Comparison of ENCODE assay signal across 13 cellular contexts in the genomic region with DNA sequence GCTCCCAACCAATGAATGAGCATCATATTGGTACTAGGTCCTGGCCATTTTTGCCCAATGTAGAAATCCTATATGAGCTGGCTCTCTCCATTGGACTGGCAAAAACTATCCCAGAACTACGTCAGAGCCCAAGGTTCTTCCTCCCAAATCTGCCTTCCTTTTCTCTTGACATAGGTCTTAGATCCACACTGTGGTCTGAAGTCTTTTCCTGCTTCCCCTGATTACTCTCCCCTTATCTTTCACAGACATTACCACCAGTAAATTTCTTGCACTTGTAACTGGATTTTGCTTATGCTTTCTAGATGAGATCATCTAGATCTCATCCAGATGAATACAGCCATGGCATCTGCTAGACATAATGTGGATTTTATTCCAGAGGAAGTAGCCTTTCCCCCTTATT.
"Had no signal": no experiment of that assay in that cellular context is flagged by ENCODE, and none has a peak within 500 bp of the region (broad histone marks: within the 10 kb centered on the region; RNA-seq: fewer than 3 reads in every experiment).

No MANE protein-coding gene starts in this region.

- H3K4me3 ChIP-seq: dorsolateral prefrontal cortex, hepatocyte had no signal

- H3K9me3 Mint-ChIP-seq: activated T-helper 17 cell treated with anti-CD3 and anti-CD28 coated beads, Interleukin-2, amount 50 U/mL, for 72 hours; endodermal cell; natural killer cell; stimulated activated effector memory CD8-positive, alpha-beta T cell treated with anti-CD3 and anti-CD28 coated beads, Interleukin-12 subunit alpha, Interleukin-12 subunit beta, amount 100 ng/mL, for 72 hours had no signal

- H3K27ac Mint-ChIP-seq: activated T-helper 17 cell treated with anti-CD3 and anti-CD28 coated beads, Interleukin-2, amount 50 U/mL, for 72 hours; endodermal cell; natural killer cell; stimulated activated effector memory CD8-positive, alpha-beta T cell treated with anti-CD3 and anti-CD28 coated beads, Interleukin-12 subunit alpha, Interleukin-12 subunit beta, amount 100 ng/mL, for 72 hours; T-helper 17 cell had no signal

- H3K36me3 Mint-ChIP-seq: natural killer cell; stimulated activated effector memory CD8-positive, alpha-beta T cell treated with anti-CD3 and anti-CD28 coated beads, Interleukin-12 subunit alpha, Interleukin-12 subunit beta, amount 100 ng/mL, for 72 hours had no signal

- H3K4me1 Mint-ChIP-seq: activated T-helper 17 cell treated with anti-CD3 and anti-CD28 coated beads, Interleukin-2, amount 50 U/mL, for 72 hours; natural killer cell; stimulated activated effector memory CD8-positive, alpha-beta T cell treated with anti-CD3 and anti-CD28 coated beads, Interleukin-12 subunit alpha, Interleukin-12 subunit beta, amount 100 ng/mL, for 72 hours; T-helper 17 cell had no signal

- H3K4me3 Mint-ChIP-seq: activated T-helper 17 cell treated with anti-CD3 and anti-CD28 coated beads, Interleukin-2, amount 50 U/mL, for 72 hours; endodermal cell; natural killer cell; stimulated activated effector memory CD8-positive, alpha-beta T cell treated with anti-CD3 and anti-CD28 coated beads, Interleukin-12 subunit alpha, Interleukin-12 subunit beta, amount 100 ng/mL, for 72 hours; T-helper 17 cell had no signal

- H3K27me3 Mint-ChIP-seq: activated T-helper 17 cell treated with anti-CD3 and anti-CD28 coated beads, Interleukin-2, amount 50 U/mL, for 72 hours; T-helper 17 cell had no signal

- DNase-seq: activated naive CD4-positive, alpha-beta T cell treated with Interleukin-2 at 50 U/mL for 16 hours; aorta; dorsolateral prefrontal cortex; endodermal cell; kidney glomerular epithelial cell; left ventricle myocardium superior; mesendoderm; natural killer cell; T-helper 17 cell had no signal

- ATAC-seq: activated CD4-positive, CD25-positive, alpha-beta regulatory T cell treated with anti-CD3 and anti-CD28 coated beads, Interleukin-2, amount 50 U/mL, for 24 hours; activated T-helper 17 cell treated with anti-CD3 and anti-CD28 coated beads, Interleukin-2, amount 50 U/mL, for 72 hours; left ventricle myocardium superior; natural killer cell; stimulated activated effector memory CD8-positive, alpha-beta T cell treated with anti-CD3 and anti-CD28 coated beads, Interleukin-12 subunit alpha, Interleukin-12 subunit beta, amount 100 ng/mL, for 72 hours; T-helper 17 cell had no signal
